Comparison of ENCODE assay signal across 9 cellular contexts in genomic region chr4:825063-825968, GRCh38. TPM values are rescaled to one million over a fixed set of nuclear protein-coding genes. Genes with fewer than 3 reads are reported as not detected.
DNase-seq lines count a peak whose midpoint lies in the region; ATAC-seq and TF ChIP-seq lines count a peak whose summit lies in the region.
"Had no signal": no experiment of that assay in that cellular context is flagged by ENCODE, and none has a peak within 500 bp of the region (broad histone marks: within the 10 kb centered on the region; RNA-seq: fewer than 3 reads in every experiment).

No MANE protein-coding gene starts in this region.

- H3K36me3 Mint-ChIP-seq in T-cell: peaks cover 3% of the 10 kb centered on the region
- H3K36me3 Mint-ChIP-seq in activated T-helper 2 cell treated with anti-CD3 and anti-CD28 coated beads, Interferon-gamma antibody, Interleukin-2, Interleukin-4, amounts not matched to agents 10 μg/mL and 5 μg/mL and 100 μg/mL, durations not matched to agents 14 hours and 24 hours and 36 hours (ENCODE audit: low read depth): no peaks in the 10 kb centered on the region

- H3K27ac Mint-ChIP-seq in T-cell: no peak overlapping the region
- no peak overlapping the region for H3K27ac Mint-ChIP-seq in activated T-helper 2 cell treated with anti-CD3 and anti-CD28 coated beads, Interferon-gamma antibody, Interleukin-2, Interleukin-4, amounts not matched to agents 10 μg/mL and 5 μg/mL and 100 μg/mL, durations not matched to agents 14 hours and 24 hours and 36 hours

- H3K27me3 Mint-ChIP-seq in T-cell: peaks cover 34 to 57% of the 10 kb centered on the region in 2 donors
- peaks cover 30% of the 10 kb centered on the region for H3K27me3 Mint-ChIP-seq in activated T-helper 2 cell treated with anti-CD3 and anti-CD28 coated beads, Interferon-gamma antibody, Interleukin-2, Interleukin-4, amounts not matched to agents 10 μg/mL and 5 μg/mL and 100 μg/mL, durations not matched to agents 14 hours and 24 hours and 36 hours (ENCODE audit: low read depth)

- DNase-seq in NCI-H748 (lab: John Stamatoyannopoulos, UW; ENCODE audit: unreplicated experiment) (peak; percentile 13), NCI-H748 treated with DMSO at 0.1 percent for 48 hours (lab: John Stamatoyannopoulos, UW) (no peak), T-cell (peak in 25 of 34 experiments; percentile 7 to 39 (median 26)), fibroblast of villous mesenchyme (ENCODE audit: low read depth) (peak; percentile 26), posterior vena cava (ENCODE audit: low spot score) (peak; percentile 78)
- no peak for DNase-seq in activated T-helper 2 cell treated with anti-CD3 and anti-CD28 coated beads, Interferon-gamma antibody, Interleukin-2, Interleukin-4, amounts not matched to agents 10 μg/mL and 5 μg/mL and 100 μg/mL, durations not matched to agents 14 hours and 24 hours and 36 hours (ENCODE audit: low spot score)
- DNase-seq: DND-41 had no signal

- ATAC-seq in T-cell (replicated peaks in 1 of 4): peak; percentile 76 to 84 (median 78)
- no peak for ATAC-seq in HG02610 (IDR thresholded peaks at IDR 0.05; ENCODE audit: unreplicated experiment)
- ATAC-seq in GM18858 (IDR thresholded peaks at IDR 0.05; ENCODE audit: unreplicated experiment): no peak

- POLR2A ChIA-PET in T-cell (lab: Charles Lee): no interaction called here

- CTCF ChIA-PET in T-cell (lab: Charles Lee): interaction anchor here in 1 of 2 donors (0.7 to 1.1 kb wide), 2 partner anchors 83 to 372 kb away, joined by 5 to 6 read pairs; no protein-coding TSS in a partner anchor

- no peaks in the 10 kb centered on the region for H3K9me3 Mint-ChIP-seq in T-cell
- H3K9me3 Mint-ChIP-seq in activated T-helper 2 cell treated with anti-CD3 and anti-CD28 coated beads, Interferon-gamma antibody, Interleukin-2, Interleukin-4, amounts not matched to agents 10 μg/mL and 5 μg/mL and 100 μg/mL, durations not matched to agents 14 hours and 24 hours and 36 hours: no peaks in the 10 kb centered on the region

- peak overlapping the region; percentile 17 for H3K4me3 ChIP-seq in fibroblast of villous mesenchyme (ENCODE audit: low read depth, low read length)

- no peak for TF ChIP-seq CTCF in fibroblast of villous mesenchyme (IDR thresholded peaks at IDR 0.05; ENCODE audit: insufficient read depth, low read depth, low read length)

- intact Hi-C loops in posterior vena cava (cut with DNase I): no loop called here
- intact Hi-C loops in activated T-helper 2 cell treated with anti-CD3 and anti-CD28 coated beads, Interferon-gamma antibody, Interleukin-2, Interleukin-4, amounts not matched to agents 10 μg/mL and 5 μg/mL and 100 μg/mL, durations not matched to agents 14 hours and 24 hours and 36 hours (cut with micrococcal nuclease): no loop called here

- peak overlapping the region in 2 of 3 donors; percentile 21 to 61 for H3K4me3 Mint-ChIP-seq in T-cell
- H3K4me3 Mint-ChIP-seq in activated T-helper 2 cell treated with anti-CD3 and anti-CD28 coated beads, Interferon-gamma antibody, Interleukin-2, Interleukin-4, amounts not matched to agents 10 μg/mL and 5 μg/mL and 100 μg/mL, durations not matched to agents 14 hours and 24 hours and 36 hours (ENCODE audit: low read depth): no peak overlapping the region

- peaks cover 0 to 8% (median 7%) of the 10 kb centered on the region in 3 donors for H3K4me1 Mint-ChIP-seq in T-cell
- no peaks in the 10 kb centered on the region for H3K4me1 Mint-ChIP-seq in activated T-helper 2 cell treated with anti-CD3 and anti-CD28 coated beads, Interferon-gamma antibody, Interleukin-2, Interleukin-4, amounts not matched to agents 10 μg/mL and 5 μg/mL and 100 μg/mL, durations not matched to agents 14 hours and 24 hours and 36 hours (ENCODE audit: low read depth)

RNA-seq across cellular contexts. Expression of gene CPLX1, which starts 0.6 kb away (rescaled TPM):
- total RNA-seq in T-cell (1 to 10 TPM in 3 of 5 donors, under 1 TPM in 2; 0.73 to 2.6 (median 1.2) TPM), fibroblast of villous mesenchyme (not detected in 2 replicates), posterior vena cava (1 to 10 TPM; 2.5 to 5.1 TPM)
- total RNA-seq in activated T-helper 2 cell treated with anti-CD3 and anti-CD28 coated beads, Interferon-gamma antibody, Interleukin-2, Interleukin-4, amounts not matched to agents 10 μg/mL and 5 μg/mL and 100 μg/mL, durations not matched to agents 14 hours and 24 hours and 36 hours: 0.64 and 0.74 TPM in 2 replicates

Comparison
In these comparisons a context has a peak if more than half of its experiments do, and no peak if none do; other contexts are left out.
1. DNase-seq: peak in NCI-H748 (single experiment), T-cell (25 of 34), fibroblast of villous mesenchyme (single experiment) and posterior vena cava (single experiment); none in NCI-H748 treated with DMSO at 0.1 percent for 48 hours (single experiment) and activated T-helper 2 cell treated with anti-CD3 and anti-CD28 coated beads, Interferon-gamma antibody, Interleukin-2, Interleukin-4, amounts not matched to agents 10 μg/mL and 5 μg/mL and 100 μg/mL, durations not matched to agents 14 hours and 24 hours and 36 hours (single experiment).
2. ATAC-seq: peak in T-cell (4 of 4); none in HG02610 (single experiment) and GM18858 (single experiment).